In the genomic region with DNA sequence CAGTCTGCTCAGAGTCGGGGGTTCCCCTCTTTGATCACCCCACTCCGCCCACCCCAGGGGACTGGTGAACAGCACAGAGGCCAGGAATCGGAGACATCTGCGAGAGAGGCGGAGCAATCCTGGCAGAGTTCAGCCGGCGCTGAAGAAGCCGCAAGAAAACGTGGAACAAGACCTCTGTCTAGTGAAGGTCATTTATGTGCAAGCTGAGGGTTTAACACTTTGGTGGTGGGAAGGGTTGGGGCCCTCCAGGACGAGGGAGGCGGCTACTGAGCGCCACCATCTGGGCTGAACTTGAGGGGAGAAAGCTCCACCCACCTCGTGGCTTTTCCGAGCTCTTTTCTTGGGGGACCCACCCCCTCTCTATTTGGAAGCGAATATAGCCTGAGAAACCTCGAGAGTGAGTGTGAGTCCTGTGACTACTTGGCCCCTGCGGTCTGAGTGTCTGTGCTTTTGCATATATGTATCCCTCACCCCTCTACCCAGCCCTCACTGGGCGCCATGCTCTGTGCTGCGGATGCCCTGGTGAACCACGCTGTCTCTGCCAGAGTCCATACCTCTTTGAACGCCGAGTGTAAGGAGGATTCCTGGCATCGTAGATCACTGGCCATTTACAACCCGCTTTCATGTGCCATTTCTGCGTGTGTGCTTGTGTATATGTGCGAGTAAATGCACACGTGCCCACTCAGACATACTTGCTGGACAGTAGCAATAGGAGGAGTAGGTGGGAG, we compare ENCODE assay signal across 9 cellular contexts. TPM values are rescaled to one million over a fixed set of nuclear protein-coding genes. Genes with fewer than 3 reads are reported as not detected.
A peak's percentile ranks its signal among the peaks of the same experiment; 100 is the strongest.
DNase-seq lines count a peak whose midpoint lies in the region; ATAC-seq, FAIRE-seq and TF ChIP-seq lines count a peak whose summit lies in the region.
"Had no signal": no experiment of that assay in that cellular context is flagged by ENCODE, and none has a peak within 500 bp of the region (broad histone marks: within the 10 kb centered on the region; RNA-seq: fewer than 3 reads in every experiment).

No MANE protein-coding gene starts in this region.

- H3K27me3 ChIP-seq in CD8-positive, alpha-beta T cell (ENCODE audit: insufficient read depth, low read length) = peaks cover 29% of the 10 kb centered on the region
- peaks cover 27% of the 10 kb centered on the region for H3K27me3 ChIP-seq in Panc1 (ENCODE audit: control insufficient read depth, insufficient read depth, low read length)
- H3K27me3 ChIP-seq in iPS DF 6.9 (ENCODE audit: control insufficient read depth, insufficient read depth, low read length) = peaks cover 21% of the 10 kb centered on the region

- peak overlapping the region; percentile 18 for H3K4me3 Mint-ChIP-seq in CD8-positive, alpha-beta T cell
- H3K4me3 Mint-ChIP-seq: dendritic cell treated with granulocyte-macrophage colony-stimulating factor and Interleukin-4, amounts not matched to agents 40 ng/mL and 50 ng/mL, for 4 days had no signal

- peaks cover 76% of the 10 kb centered on the region for H3K27me3 Mint-ChIP-seq in CD8-positive, alpha-beta T cell (ENCODE audit: low read depth)

- no CpG with 5 or more reads among the region's 27 CpGs for WGBS in iPS DF 6.9 (ENCODE audit: insufficient coverage, insufficient read length)

- no peak for TF ChIP-seq CTCF in CD8-positive, alpha-beta T cell (IDR thresholded peaks at IDR 0.05)
- peak; percentile 63 for TF ChIP-seq CTCF in Panc1 (IDR thresholded peaks at IDR 0.05)
- TF ChIP-seq CTCF in omental fat pad (IDR thresholded peaks at IDR 0.05) = no peak

- no peak for DNase-seq in CD8-positive, alpha-beta T cell
- no peak for DNase-seq in GM18507 (ENCODE audit: extremely low spot score, insufficient read length, low read depth)
- no peak for DNase-seq in Panc1 (ENCODE audit: low read depth, low spot score)
- DNase-seq in iPS DF 6.9 (ENCODE audit: low read depth, low spot score) = no peak
- no peak for DNase-seq in Right ventricle myocardium superior
- DNase-seq in omental fat pad (ENCODE audit: low spot score) = no peak

- H3K27ac Mint-ChIP-seq in CD8-positive, alpha-beta T cell = no peak overlapping the region
- H3K27ac Mint-ChIP-seq: dendritic cell treated with granulocyte-macrophage colony-stimulating factor and Interleukin-4, amounts not matched to agents 40 ng/mL and 50 ng/mL, for 4 days had no signal

- no peaks in the 10 kb centered on the region for H3K9me3 Mint-ChIP-seq in CD8-positive, alpha-beta T cell
- H3K9me3 Mint-ChIP-seq: dendritic cell treated with granulocyte-macrophage colony-stimulating factor and Interleukin-4, amounts not matched to agents 40 ng/mL and 50 ng/mL, for 4 days had no signal

- peak; percentile 12 for FAIRE-seq in GM18507 (lab: Jason Lieb, UNC)

- H3K4me3 ChIP-seq in CD8-positive, alpha-beta T cell (ENCODE audit: low read depth, low read length) = no peak overlapping the region
- peak overlapping the region; percentile 39 to 54 for H3K4me3 ChIP-seq in Panc1 (ENCODE audit: low read depth in 2 of 2, low read length in 2 of 2)
- peak overlapping the region; percentile 12; the same call in 1 of the 2 replicates for H3K4me3 ChIP-seq in iPS DF 6.9 (ENCODE audit: low read length)

- POLR2A ChIA-PET in CD8-positive, alpha-beta T cell (lab: Charles Lee) = no interaction called here
- POLR2A ChIA-PET in Panc1 (lab: Charles Lee) = no interaction called here

- no peaks in the 10 kb centered on the region for H3K9me3 ChIP-seq in CD8-positive, alpha-beta T cell (ENCODE audit: low read length)
- H3K9me3 ChIP-seq in Panc1 (ENCODE audit: control insufficient read depth, insufficient read depth, low read depth, low read length) (no peaks in the 10 kb centered on the region), iPS DF 6.9 (ENCODE audit: control insufficient read depth, insufficient read depth, low read length) (no peaks in the 10 kb centered on the region)

- H3K36me3 ChIP-seq in CD8-positive, alpha-beta T cell (ENCODE audit: insufficient read depth, low read length) = no peaks in the 10 kb centered on the region
- H3K36me3 ChIP-seq in Panc1 (ENCODE audit: control insufficient read depth, insufficient read depth, low read length) (no peaks in the 10 kb centered on the region), iPS DF 6.9 (ENCODE audit: control insufficient read depth, insufficient read depth, low read length) (no peaks in the 10 kb centered on the region)

- H3K36me3 Mint-ChIP-seq in CD8-positive, alpha-beta T cell = no peaks in the 10 kb centered on the region

- no peak for ATAC-seq in CD8-positive, alpha-beta T cell
- ATAC-seq in Panc1 = peak; percentile 71
- ATAC-seq in HG03520 (IDR thresholded peaks at IDR 0.05; ENCODE audit: unreplicated experiment) = no peak
- no peak for ATAC-seq in Right ventricle myocardium superior (ENCODE audit: poor library complexity)
- ATAC-seq in HG03045 (IDR thresholded peaks at IDR 0.05; ENCODE audit: unreplicated experiment) = no peak
- no peak for ATAC-seq in omental fat pad (ENCODE audit: low FRiP score)

- H3K27ac ChIP-seq in CD8-positive, alpha-beta T cell (ENCODE audit: low read depth, low read length) = no peak overlapping the region
- H3K27ac ChIP-seq in Panc1 (ENCODE audit: low read length) = no peak overlapping the region
- no peak overlapping the region for H3K27ac ChIP-seq in iPS DF 6.9 (ENCODE audit: low read length)

- BruUV-seq in Panc1 (replicated peaks; lab: Mats Ljungman, UMichigan) = no TSS peak

- peaks cover 11% of the 10 kb centered on the region for H3K4me1 Mint-ChIP-seq in CD8-positive, alpha-beta T cell (ENCODE audit: low read depth)

- intact Hi-C loops in CD8-positive, alpha-beta T cell (cut with DNase I, micrococcal nuclease) = no loop called here
- intact Hi-C loops in Panc1 (cut with micrococcal nuclease; ENCODE audit: unreplicated experiment) = no loop called here
- intact Hi-C loops in Right ventricle myocardium superior (cut with DNase I) = no loop called here

- CTCF ChIA-PET in CD8-positive, alpha-beta T cell (lab: Charles Lee) = no interaction called here
- CTCF ChIA-PET in Panc1 (lab: Charles Lee) = interaction anchor here (0.6 kb wide), 2 partner anchors 48 to 217 kb away, joined by 3 to 6 read pairs; no protein-coding TSS in a partner anchor

- H3K4me1 ChIP-seq in CD8-positive, alpha-beta T cell (ENCODE audit: insufficient read depth, low read length) = no peaks in the 10 kb centered on the region
- peaks cover 10% of the 10 kb centered on the region; the same call in 1 of the 2 replicates for H3K4me1 ChIP-seq in Panc1 (ENCODE audit: control insufficient read depth, insufficient read depth, low read length)
- peaks cover 5% of the 10 kb centered on the region for H3K4me1 ChIP-seq in iPS DF 6.9 (ENCODE audit: control insufficient read depth, insufficient read depth, low read length)

- in situ Hi-C loops in Panc1 (cut with HindIII; ENCODE audit: low pct_unique_long_range_greater_than_20kb, low sequenced_read_pairs) = no loop called here

RNA-seq across cellular contexts. Expression of gene EPHA10, which starts 1.2 kb away (rescaled TPM):
- total RNA-seq in CD8-positive, alpha-beta T cell = not detected
- total RNA-seq in Panc1 (2021; ENCODE audit: unreplicated experiment) (2.8 TPM), Right ventricle myocardium superior (0.13 TPM), omental fat pad (under 1 TPM in 1 of 4 donors, not detected in 3; 0.12 TPM)
- polyA plus RNA-seq in Panc1 (2012; ENCODE audit: insufficient read length) = 2.3 TPM

RNA-seq across cellular contexts. Expression of gene MANEAL, which starts 27.5 kb away (rescaled TPM):
- total RNA-seq in CD8-positive, alpha-beta T cell = under 1 TPM; 0.60 to 0.61 TPM
- total RNA-seq in Panc1 (2021; ENCODE audit: unreplicated experiment) (29.7 TPM), Right ventricle myocardium superior (0.91 TPM), omental fat pad (1 to 10 TPM in 2 of 4 donors, under 1 TPM in 2; 0.79 to 1.4 (median 1.1) TPM)
- 33.5 TPM for polyA plus RNA-seq in Panc1 (2012; ENCODE audit: insufficient read length)

RNA-seq across cellular contexts. Expression of gene C1orf122, which starts 41.5 kb away (rescaled TPM):
- total RNA-seq in CD8-positive, alpha-beta T cell = 10 to 100 TPM; 13.8 to 14.8 TPM
- total RNA-seq in Panc1 (2021; ENCODE audit: unreplicated experiment) = 77.2 TPM
- polyA plus RNA-seq in Panc1 (2012; ENCODE audit: insufficient read length) = 104 TPM
- 52.2 TPM for total RNA-seq in Right ventricle myocardium superior
- 10 to 100 TPM; 53.6 to 86.9 (median 71.2) TPM for total RNA-seq in omental fat pad

RNA-seq across cellular contexts. Expression of gene YRDC, which starts 41.9 kb away (rescaled TPM):
- 10 to 100 TPM; 31.6 to 32.8 TPM for total RNA-seq in CD8-positive, alpha-beta T cell
- 24.0 TPM for total RNA-seq in Panc1 (2021; ENCODE audit: unreplicated experiment)
- 22.5 TPM for polyA plus RNA-seq in Panc1 (2012; ENCODE audit: insufficient read length)
- total RNA-seq in Right ventricle myocardium superior = 4.5 TPM
- 10 to 100 TPM; 14.7 to 28.6 (median 16.0) TPM for total RNA-seq in omental fat pad

Comparison
In these comparisons a context has a peak if more than half of its experiments do, and no peak if none do; other contexts are left out.
1. RNA of gene MANEAL, which starts 27.5 kb away (total RNA-seq): 29.7 TPM in Panc1 (single experiment); 0.79 to 1.4 TPM in omental fat pad, 0.91 TPM in Right ventricle myocardium superior (single experiment) and 0.60 to 0.61 TPM in CD8-positive, alpha-beta T cell; every median in the first group is over 10 times any median in the second.